19 cellular contexts compared by ENCODE assay signal in the genomic region with DNA sequence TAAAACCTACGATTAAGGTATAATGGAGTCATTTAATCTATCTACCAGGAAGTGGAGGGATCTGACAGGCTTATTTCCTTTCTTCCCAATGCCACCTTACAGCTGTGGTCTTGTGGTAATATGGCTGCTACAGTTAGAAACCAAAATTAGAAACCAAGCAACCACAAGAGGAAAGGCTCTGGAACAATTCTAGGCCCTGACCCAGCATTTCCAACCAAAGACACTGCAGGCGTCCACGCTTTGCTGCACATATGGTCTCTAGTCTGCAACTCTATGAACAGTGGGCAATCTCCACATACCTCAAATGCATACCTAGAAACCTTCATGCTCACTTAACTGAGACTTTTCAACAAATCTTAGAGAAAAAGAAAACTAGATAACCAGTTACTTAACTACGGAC.
A peak's percentile ranks its signal among the peaks of the same experiment; 100 is the strongest.
DNase-seq lines count a peak whose midpoint lies in the region; ATAC-seq and TF ChIP-seq lines count a peak whose summit lies in the region.
"Had no signal": no experiment of that assay in that cellular context is flagged by ENCODE, and none has a peak within 500 bp of the region (broad histone marks: within the 10 kb centered on the region; RNA-seq: fewer than 3 reads in every experiment).

No MANE protein-coding gene starts in this region.

- H3K27me3 ChIP-seq in H7 (ENCODE audit: control insufficient read depth, insufficient read depth, low read length) (no peaks in the 10 kb centered on the region), smooth muscle cell (ENCODE audit: low read depth) (no peaks in the 10 kb centered on the region)
- H3K27me3 ChIP-seq: MG63, SJSA1 had no signal

- H3K9me3 ChIP-seq in smooth muscle cell (replicated peaks; ENCODE audit: low read depth): no peaks in the 10 kb centered on the region
- H3K9me3 ChIP-seq: MG63, SJSA1 had no signal

- 89% methylated on average over 4 of the region's 4 CpGs for WGBS in smooth muscle cell (ENCODE audit: low lambda C conversion rate)

- no peak overlapping the region for H3K27ac ChIP-seq in smooth muscle cell (ENCODE audit: low read depth)
- H3K27ac ChIP-seq: KMS-11, RWPE1, SJSA1 had no signal

- no peak for TF ChIP-seq CTCF in epithelial cell of proximal tubule (conservative IDR thresholded peaks at IDR 0.05; ENCODE audit: low read depth, low read length)
- no peak for TF ChIP-seq CTCF in smooth muscle cell (IDR thresholded peaks at IDR 0.05; ENCODE audit: borderline replicate concordance, insufficient read depth, poor library complexity, severe bottlenecking)

- no peaks in the 10 kb centered on the region for H3K4me1 ChIP-seq in smooth muscle cell (ENCODE audit: low read depth)
- H3K4me1 ChIP-seq: SJSA1 had no signal

- no peaks in the 10 kb centered on the region for H3K79me2 ChIP-seq in smooth muscle cell (ENCODE audit: low read depth)

- no peaks in the 10 kb centered on the region for H4K20me1 ChIP-seq in smooth muscle cell (ENCODE audit: low read depth)

- no peak overlapping the region for H2AFZ ChIP-seq in smooth muscle cell (ENCODE audit: low read depth)

- H3K4me3 ChIP-seq in epithelial cell of proximal tubule (ENCODE audit: low read depth, low read length): no peak overlapping the region
- H3K4me3 ChIP-seq in H7 (ENCODE audit: insufficient read depth, low read depth, low read length): no peak overlapping the region
- no peak overlapping the region for H3K4me3 ChIP-seq in smooth muscle cell
- H3K4me3 ChIP-seq: MG63, SJSA1 had no signal

- H3F3A ChIP-seq in smooth muscle cell (ENCODE audit: low read depth): no peaks in the 10 kb centered on the region

- peak; percentile 67 for DNase-seq in Daoy (ENCODE audit: low read depth)
- DNase-seq in RPMI7951 (ENCODE audit: low read depth): peak; percentile 4
- DNase-seq in epithelial cell of proximal tubule (ENCODE audit: low read depth): peak; percentile 74
- peak; percentile 92 for DNase-seq in renal cortical epithelial cell (ENCODE audit: low read depth)
- no peak for DNase-seq in H7
- no peak for DNase-seq in GF-D8 (lab: John Stamatoyannopoulos, UW)
- no peak for DNase-seq in smooth muscle cell (lab: John Stamatoyannopoulos, UW; ENCODE audit: unreplicated experiment)
- DNase-seq: C1 segment of cervical spinal cord, DMS153, MG63, NCI-H1105 treated with DMSO at 0.1 percent for 48 hours, NCI-H1930, NCI-H2171 treated with DMSO at 0.1 percent for 48 hours, NCI-H510A, T-cell had no signal

- no peak for ATAC-seq in HG02759 (IDR thresholded peaks at IDR 0.05; ENCODE audit: unreplicated experiment)
- ATAC-seq: T-cell had no signal

- H3K4me2 ChIP-seq in smooth muscle cell: no peak overlapping the region
- H3K4me2 ChIP-seq: KMS-11 had no signal

- H3K36me3 ChIP-seq in H7 (replicated peaks; ENCODE audit: control insufficient read depth, insufficient read depth, low read length) (no peaks in the 10 kb centered on the region), smooth muscle cell (ENCODE audit: low read depth) (no peaks in the 10 kb centered on the region)
- H3K36me3 ChIP-seq: MG63, SJSA1 had no signal

- H3K9ac ChIP-seq in smooth muscle cell (ENCODE audit: low read depth): no peak overlapping the region
- H3K9ac ChIP-seq: KMS-11 had no signal

Comparison
In these comparisons a context has a peak if more than half of its experiments do, and no peak if none do; other contexts are left out.
1. DNase-seq: peak in Daoy (single experiment), RPMI7951 (single experiment), epithelial cell of proximal tubule (single experiment) and renal cortical epithelial cell (single experiment); none in H7 (single experiment), GF-D8 (single experiment) and smooth muscle cell (single experiment).